Comparison of ENCODE assay signal across 1 cellular context in genomic region chr9:101465330-101465915, GRCh38.
TF ChIP-seq lines count a peak whose summit lies in the region.

No MANE protein-coding gene starts in this region.

TF ChIP-seq in K562, 482 proteins besides CTCF, POLR2A, EP300 and RAD21 (continued from another document):
- TF ChIP-seq, protein P1, sequence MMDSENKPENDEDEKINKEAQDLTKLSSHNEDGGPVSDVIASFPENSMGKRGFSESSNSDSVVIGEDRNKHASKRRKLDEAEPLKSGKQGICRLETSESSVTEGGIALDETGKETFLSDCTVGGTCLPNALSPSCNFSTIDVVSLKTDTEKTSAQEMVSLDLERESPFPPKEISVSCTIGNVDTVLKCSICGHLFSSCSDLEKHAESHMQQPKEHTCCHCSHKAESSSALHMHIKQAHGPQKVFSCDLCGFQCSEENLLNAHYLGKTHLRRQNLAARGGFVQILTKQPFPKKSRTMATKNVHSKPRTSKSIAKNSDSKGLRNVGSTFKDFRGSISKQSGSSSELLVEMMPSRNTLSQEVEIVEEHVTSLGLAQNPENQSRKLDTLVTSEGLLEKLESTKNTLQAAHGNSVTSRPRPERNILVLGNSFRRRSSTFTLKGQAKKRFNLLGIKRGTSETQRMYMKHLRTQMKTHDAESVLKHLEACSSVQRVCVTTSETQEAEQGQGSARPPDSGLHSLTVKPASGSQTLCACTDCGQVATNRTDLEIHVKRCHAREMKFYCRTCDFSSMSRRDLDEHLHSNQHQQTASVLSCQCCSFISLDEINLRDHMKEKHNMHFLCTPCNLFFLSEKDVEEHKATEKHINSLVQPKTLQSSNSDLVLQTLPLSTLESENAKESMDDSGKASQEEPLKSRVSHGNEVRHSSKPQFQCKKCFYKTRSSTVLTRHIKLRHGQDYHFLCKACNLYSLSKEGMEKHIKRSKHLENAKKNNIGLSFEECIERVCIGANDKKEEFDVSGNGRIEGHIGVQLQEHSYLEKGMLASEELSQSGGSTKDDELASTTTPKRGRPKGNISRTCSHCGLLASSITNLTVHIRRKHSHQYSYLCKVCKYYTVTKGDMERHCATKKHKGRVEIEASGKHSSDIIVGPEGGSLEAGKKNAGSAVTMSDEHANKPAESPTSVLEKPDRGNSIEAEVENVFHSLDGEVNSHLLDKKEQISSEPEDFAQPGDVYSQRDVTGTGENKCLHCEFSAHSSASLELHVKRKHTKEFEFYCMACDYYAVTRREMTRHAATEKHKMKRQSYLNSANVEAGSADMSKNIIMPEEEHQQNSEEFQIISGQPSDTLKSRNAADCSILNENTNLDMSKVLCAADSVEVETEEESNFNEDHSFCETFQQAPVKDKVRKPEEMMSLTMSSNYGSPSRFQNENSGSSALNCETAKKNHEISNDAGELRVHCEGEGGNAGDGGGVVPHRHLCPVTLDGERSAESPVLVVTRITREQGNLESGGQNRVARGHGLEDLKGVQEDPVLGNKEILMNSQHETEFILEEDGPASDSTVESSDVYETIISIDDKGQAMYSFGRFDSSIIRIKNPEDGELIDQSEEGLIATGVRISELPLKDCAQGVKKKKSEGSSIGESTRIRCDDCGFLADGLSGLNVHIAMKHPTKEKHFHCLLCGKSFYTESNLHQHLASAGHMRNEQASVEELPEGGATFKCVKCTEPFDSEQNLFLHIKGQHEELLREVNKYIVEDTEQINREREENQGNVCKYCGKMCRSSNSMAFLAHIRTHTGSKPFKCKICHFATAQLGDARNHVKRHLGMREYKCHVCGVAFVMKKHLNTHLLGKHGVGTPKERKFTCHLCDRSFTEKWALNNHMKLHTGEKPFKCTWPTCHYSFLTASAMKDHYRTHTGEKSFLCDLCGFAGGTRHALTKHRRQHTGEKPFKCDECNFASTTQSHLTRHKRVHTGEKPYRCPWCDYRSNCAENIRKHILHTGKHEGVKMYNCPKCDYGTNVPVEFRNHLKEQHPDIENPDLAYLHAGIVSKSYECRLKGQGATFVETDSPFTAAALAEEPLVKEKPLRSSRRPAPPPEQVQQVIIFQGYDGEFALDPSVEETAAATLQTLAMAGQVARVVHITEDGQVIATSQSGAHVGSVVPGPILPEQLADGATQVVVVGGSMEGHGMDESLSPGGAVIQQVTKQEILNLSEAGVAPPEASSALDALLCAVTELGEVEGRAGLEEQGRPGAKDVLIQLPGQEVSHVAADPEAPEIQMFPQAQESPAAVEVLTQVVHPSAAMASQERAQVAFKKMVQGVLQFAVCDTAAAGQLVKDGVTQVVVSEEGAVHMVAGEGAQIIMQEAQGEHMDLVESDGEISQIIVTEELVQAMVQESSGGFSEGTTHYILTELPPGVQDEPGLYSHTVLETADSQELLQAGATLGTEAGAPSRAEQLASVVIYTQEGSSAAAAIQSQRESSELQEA (IDR thresholded peaks at IDR 0.05; ENCODE audit: low read depth) = no peak
- TF ChIP-seq TEAD4 (IDR thresholded peaks at IDR 0.05; ENCODE audit: low read length) = 0 out of 2 replicates have a peak, but pooled peaks have one; percentile 24
- TF ChIP-seq TEAD4 (CRISPR knock-in tag; IDR thresholded peaks at IDR 0.05; ENCODE audit: borderline replicate concordance) = no peak
- TF ChIP-seq CEBPG (CRISPR knock-in tag; IDR thresholded peaks at IDR 0.05) = peak; percentile 52; the same call in 1 of the 2 replicates
- peak; percentile 31 to 73; a peak in 3 of 4 replicates for TF ChIP-seq CEBPG (tag; conservative IDR thresholded peaks at IDR 0.05 in 1 of 2, IDR thresholded peaks at IDR 0.05 in 1 of 2)
- TF ChIP-seq, protein P2, sequence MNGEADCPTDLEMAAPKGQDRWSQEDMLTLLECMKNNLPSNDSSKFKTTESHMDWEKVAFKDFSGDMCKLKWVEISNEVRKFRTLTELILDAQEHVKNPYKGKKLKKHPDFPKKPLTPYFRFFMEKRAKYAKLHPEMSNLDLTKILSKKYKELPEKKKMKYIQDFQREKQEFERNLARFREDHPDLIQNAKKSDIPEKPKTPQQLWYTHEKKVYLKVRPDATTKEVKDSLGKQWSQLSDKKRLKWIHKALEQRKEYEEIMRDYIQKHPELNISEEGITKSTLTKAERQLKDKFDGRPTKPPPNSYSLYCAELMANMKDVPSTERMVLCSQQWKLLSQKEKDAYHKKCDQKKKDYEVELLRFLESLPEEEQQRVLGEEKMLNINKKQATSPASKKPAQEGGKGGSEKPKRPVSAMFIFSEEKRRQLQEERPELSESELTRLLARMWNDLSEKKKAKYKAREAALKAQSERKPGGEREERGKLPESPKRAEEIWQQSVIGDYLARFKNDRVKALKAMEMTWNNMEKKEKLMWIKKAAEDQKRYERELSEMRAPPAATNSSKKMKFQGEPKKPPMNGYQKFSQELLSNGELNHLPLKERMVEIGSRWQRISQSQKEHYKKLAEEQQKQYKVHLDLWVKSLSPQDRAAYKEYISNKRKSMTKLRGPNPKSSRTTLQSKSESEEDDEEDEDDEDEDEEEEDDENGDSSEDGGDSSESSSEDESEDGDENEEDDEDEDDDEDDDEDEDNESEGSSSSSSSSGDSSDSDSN (IDR thresholded peaks at IDR 0.05; ENCODE audit: borderline replicate concordance in 1 of 2, low read depth in 2 of 2, low read length in 2 of 2) = no peak
- no peak for TF ChIP-seq MTF1 (CRISPR knock-in tag; IDR thresholded peaks at IDR 0.05; ENCODE audit: borderline replicate concordance)
- TF ChIP-seq MYC (IDR thresholded peaks at IDR 0.05; ENCODE audit: low read depth, low read length) = peak; percentile 43; the same call in 1 of the 2 replicates
- no peak for TF ChIP-seq MYC (CRISPR knock-in tag; IDR thresholded peaks at IDR 0.05; ENCODE audit: borderline replicate concordance, low read depth)
- TF ChIP-seq SMC3 (conservative IDR thresholded peaks at IDR 0.05; ENCODE audit: insufficient read depth, low read depth, low read length) = peak; percentile 28; the same call in 1 of the 2 replicates
- TF ChIP-seq, protein P3, sequence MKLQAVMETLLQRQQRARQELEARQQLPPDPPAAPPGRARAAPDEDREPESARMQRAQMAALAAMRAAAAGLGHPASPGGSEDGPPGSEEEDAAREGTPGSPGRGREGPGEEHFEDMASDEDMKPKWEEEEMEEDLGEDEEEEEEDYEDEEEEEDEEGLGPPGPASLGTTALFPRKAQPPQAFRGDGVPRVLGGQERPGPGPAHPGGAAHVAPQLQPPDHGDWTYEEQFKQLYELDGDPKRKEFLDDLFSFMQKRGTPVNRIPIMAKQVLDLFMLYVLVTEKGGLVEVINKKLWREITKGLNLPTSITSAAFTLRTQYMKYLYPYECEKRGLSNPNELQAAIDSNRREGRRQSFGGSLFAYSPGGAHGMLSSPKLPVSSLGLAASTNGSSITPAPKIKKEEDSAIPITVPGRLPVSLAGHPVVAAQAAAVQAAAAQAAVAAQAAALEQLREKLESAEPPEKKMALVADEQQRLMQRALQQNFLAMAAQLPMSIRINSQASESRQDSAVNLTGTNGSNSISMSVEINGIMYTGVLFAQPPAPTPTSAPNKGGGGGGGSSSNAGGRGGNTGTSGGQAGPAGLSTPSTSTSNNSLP (IDR thresholded peaks at IDR 0.05; ENCODE audit: borderline replicate concordance, low read depth, low read length) = 0 out of 2 replicates have a peak, but pooled peaks have one; percentile 48
- TF ChIP-seq E2F6 (IDR thresholded peaks at IDR 0.05; ENCODE audit: borderline replicate concordance in 1 of 2, extremely low read depth in 1 of 2, insufficient read depth in 1 of 2, insufficient read length in 1 of 2, low read depth in 1 of 2, low read length in 1 of 2, poor library complexity in 1 of 2, severe bottlenecking in 1 of 2) = no peak
- TF ChIP-seq CTBP1 (IDR thresholded peaks at IDR 0.05; ENCODE audit: borderline replicate concordance) = peak; percentile 16; the same call in 1 of the 2 replicates
- TF ChIP-seq ZNF23 (CRISPR knock-in tag; IDR thresholded peaks at IDR 0.05) = no peak
- TF ChIP-seq THRB (CRISPR knock-in tag; conservative IDR thresholded peaks at IDR 0.05) = no peak
- no peak for TF ChIP-seq TEAD1 (CRISPR knock-in tag; IDR thresholded peaks at IDR 0.05)
- peak; percentile 88 for TF ChIP-seq CEBPB (tag; IDR thresholded peaks at IDR 0.05)
